ENCODE assay signal across 8 cellular contexts in the genomic region with DNA sequence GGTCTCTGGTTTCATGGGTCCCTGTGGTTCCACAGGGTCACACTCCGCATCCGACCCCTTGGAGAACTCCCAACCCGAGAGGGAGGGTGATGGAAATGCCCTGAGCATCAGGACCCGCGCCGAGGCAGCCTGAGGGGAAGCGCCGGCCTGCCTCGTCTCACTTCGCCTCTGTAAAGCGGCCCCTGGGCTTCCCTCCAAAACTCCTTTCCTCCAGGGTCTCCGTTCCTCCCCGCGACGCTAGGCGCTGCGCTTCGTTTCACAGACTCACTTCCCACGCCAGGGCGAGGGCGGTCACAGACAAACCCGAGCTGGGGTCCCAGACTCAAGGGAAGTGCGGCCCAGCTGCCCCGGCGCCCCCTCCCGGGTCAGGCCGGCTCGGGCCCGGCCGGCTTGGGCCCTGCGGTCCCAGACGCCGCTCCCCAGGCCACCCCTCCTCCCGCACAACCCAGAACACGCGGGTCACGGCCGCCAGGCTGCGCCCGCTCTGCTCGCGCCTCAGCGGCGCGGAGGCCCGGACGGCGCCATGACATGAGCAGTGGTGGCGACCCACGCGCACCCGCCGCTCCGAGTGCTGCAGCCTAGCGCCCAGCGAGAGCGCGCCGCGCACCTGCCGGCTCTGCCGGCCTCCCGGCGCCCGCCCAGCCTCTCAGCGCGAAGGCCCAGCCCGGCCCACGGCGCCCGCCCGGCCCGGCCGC. TPM values are rescaled to one million over a fixed set of nuclear protein-coding genes. Genes with fewer than 3 reads are reported as not detected.
A peak's percentile ranks its signal among the peaks of the same experiment; 100 is the strongest.
DNase-seq lines count a peak whose midpoint lies in the region; ATAC-seq, FAIRE-seq and TF ChIP-seq lines count a peak whose summit lies in the region.

No MANE protein-coding gene starts in this region.

- H3K4me3 ChIP-seq in stomach smooth muscle (ENCODE audit: low read length in 2 of 2): peak overlapping the region; percentile 70 to 74

- H3K27me3 ChIP-seq in stomach smooth muscle (ENCODE audit: control insufficient read depth in 1 of 2, insufficient read depth in 2 of 2, low read length in 2 of 2): no peaks in the 10 kb centered on the region

- H3K4me1 Mint-ChIP-seq in natural killer cell: peaks cover 47 to 52% of the 10 kb centered on the region in 2 donors

- no peaks in the 10 kb centered on the region for H3K9me3 ChIP-seq in stomach smooth muscle (ENCODE audit: control insufficient read depth in 2 of 2, low read length in 2 of 2)

- DNase-seq in NCI-H2029 (lab: John Stamatoyannopoulos, UW): peak; percentile 57
- peak; percentile 46 for DNase-seq in activated T-cell treated with anti-CD3 and anti-CD28 coated beads for 24 hours (ENCODE audit: low read depth)
- DNase-seq in erythroblast (lab: John Stamatoyannopoulos, UW): peak; percentile 75 to 80
- no peak for DNase-seq in natural killer cell
- no peak for DNase-seq in RCC 7860 (ENCODE audit: low spot score)

- ATAC-seq in GM18498 (IDR thresholded peaks at IDR 0.05; ENCODE audit: unreplicated experiment) (peak; percentile 59), HG02623 (IDR thresholded peaks at IDR 0.05; ENCODE audit: unreplicated experiment) (peak; percentile 43), natural killer cell (peak; percentile 46 to 72 (median 64))

- H3K27ac ChIP-seq in stomach smooth muscle (ENCODE audit: low read length): no peak overlapping the region

- H3K36me3 Mint-ChIP-seq in natural killer cell: no peaks in the 10 kb centered on the region

- H3K27ac Mint-ChIP-seq in natural killer cell: peak overlapping the region; percentile 94 to 95

- no peaks in the 10 kb centered on the region for H3K36me3 ChIP-seq in stomach smooth muscle (ENCODE audit: control insufficient read depth in 2 of 2, insufficient read depth in 2 of 2, low read length in 2 of 2)

- peaks cover 12% of the 10 kb centered on the region for H3K4me1 ChIP-seq in stomach smooth muscle (ENCODE audit: control insufficient read depth, insufficient read depth, low read length)

- intact Hi-C loops in natural killer cell (cut with micrococcal nuclease): loop anchor here (5.0 kb wide), 1 partner anchor 407 kb away; no protein-coding TSS in a partner anchor

- no peaks in the 10 kb centered on the region for H3K27me3 Mint-ChIP-seq in natural killer cell (ENCODE audit: low read depth in 2 of 2)

- TF ChIP-seq POLR2A in erythroblast (IDR thresholded peaks at IDR 0.05; ENCODE audit: low read length): no peak

- no peaks in the 10 kb centered on the region for H3K9me3 Mint-ChIP-seq in natural killer cell

- peak overlapping the region; percentile 72 to 74 for H3K9ac ChIP-seq in stomach smooth muscle (ENCODE audit: low read length in 2 of 2)

- H3K4me3 Mint-ChIP-seq in natural killer cell: peak overlapping the region; percentile 89

- TF ChIP-seq CTCF in natural killer cell (IDR thresholded peaks at IDR 0.05): peak; percentile 11

- FAIRE-seq in RCC 7860 (lab: Jason Lieb, UNC): no peak

RNA-seq across cellular contexts. Expression of a gene that starts 0.6 kb away (rescaled TPM):
- total RNA-seq in natural killer cell: 100 to 1,000 TPM; 156 to 194 (median 179) TPM

Comparison
In these comparisons a context has a peak if more than half of its experiments do, and no peak if none do; other contexts are left out.
1. DNase-seq: peak in NCI-H2029 (single experiment), activated T-cell treated with anti-CD3 and anti-CD28 coated beads for 24 hours (single experiment) and erythroblast (2 of 2); none in natural killer cell (single experiment) and RCC 7860 (single experiment).
2. Peak in every context shown above with its lines, with median percentiles within 50 percentile points of each other: ATAC-seq.